ENCODE assay signal across 1 cellular context in genomic region chr11:71453021-71453910, GRCh38.
TF ChIP-seq lines count a peak whose summit lies in the region.

TSS of gene NADSYN1 (plus strand) at chr11:71453203. CDS start at chr11:71453297, 94 bp downstream.

TF ChIP-seq in IMR-90, 13 proteins besides CTCF, POLR2A, EP300 and RAD21 (continued from another document):
- TF ChIP-seq FOS (IDR thresholded peaks at IDR 0.05; ENCODE audit: low read depth, low read length) (no peak), ELK1 (IDR thresholded peaks at IDR 0.05; ENCODE audit: borderline replicate concordance, low read depth, low read length) (no peak), CHD1 (IDR thresholded peaks at IDR 0.05; ENCODE audit: low read depth, low read length) (no peak), MAFK (IDR thresholded peaks at IDR 0.05; ENCODE audit: low read depth, low read length) (no peak)
TF ChIP-seq in IMR-90: peak in this region for 3.
